In the genomic region with DNA sequence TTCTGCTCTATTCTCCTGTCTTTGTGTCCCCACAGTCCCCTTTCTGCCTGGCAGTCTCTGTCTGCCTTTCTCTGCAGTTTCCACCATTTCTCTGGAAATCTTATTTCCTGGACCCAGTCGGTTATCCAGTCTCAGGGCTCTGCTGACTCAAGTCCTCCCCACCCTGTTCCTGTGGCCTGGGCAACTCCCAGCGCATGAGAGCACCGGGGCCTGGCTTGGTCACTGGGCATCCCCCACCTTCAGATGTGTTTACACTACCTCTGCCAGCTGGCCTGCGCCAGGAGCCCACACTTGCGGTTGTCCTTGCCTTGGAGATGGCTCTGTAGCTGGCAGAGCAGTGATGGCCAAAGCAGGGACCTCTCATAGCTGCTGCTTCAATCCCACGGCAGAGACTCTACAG, we compare ENCODE assay signal across 15 cellular contexts. TPM values are rescaled to one million over a fixed set of nuclear protein-coding genes. Genes with fewer than 3 reads are reported as not detected.
DNase-seq lines count a peak whose midpoint lies in the region; ATAC-seq, FAIRE-seq and TF ChIP-seq lines count a peak whose summit lies in the region.
"Had no signal": no experiment of that assay in that cellular context is flagged by ENCODE, and none has a peak within 500 bp of the region (broad histone marks: within the 10 kb centered on the region; RNA-seq: fewer than 3 reads in every experiment).

No MANE protein-coding gene starts in this region.

- H3K9me2 ChIP-seq in OCI-LY7 (ENCODE audit: insufficient read depth, low read length) = no peaks in the 10 kb centered on the region

- no peaks in the 10 kb centered on the region for H3K36me3 ChIP-seq in astrocyte (ENCODE audit: insufficient read depth, low read length)
- no peaks in the 10 kb centered on the region for H3K36me3 ChIP-seq in OCI-LY7 (ENCODE audit: insufficient read depth, low read length)

- H3K27me3 Mint-ChIP-seq in activated CD4-positive, alpha-beta T cell treated with anti-CD3 and anti-CD28 coated beads for 36 hours = peaks cover 6% of the 10 kb centered on the region
- H3K27me3 Mint-ChIP-seq in astrocyte (ENCODE audit: low read depth, unreplicated experiment) = peaks cover 20% of the 10 kb centered on the region
- H3K27me3 Mint-ChIP-seq in stimulated activated naive B cell treated with anti-CD40 and anti-IgM and Interleukin-4, amounts not matched to agents 10 μg/mL and 1 μg/mL and 100 μg/mL, for 72 hours = peaks cover 41 to 60% of the 10 kb centered on the region in 2 donors
- H3K27me3 Mint-ChIP-seq in immature natural killer cell (ENCODE audit: low read depth in 3 of 3) = peaks cover 2 to 19% (median 7%) of the 10 kb centered on the region in 3 donors

- no peak overlapping the region for H3K4me3 Mint-ChIP-seq in activated CD4-positive, alpha-beta T cell treated with anti-CD3 and anti-CD28 coated beads for 36 hours
- H3K4me3 Mint-ChIP-seq in astrocyte (ENCODE audit: unreplicated experiment) = no peak overlapping the region
- no peak overlapping the region for H3K4me3 Mint-ChIP-seq in stimulated activated naive B cell treated with anti-CD40 and anti-IgM and Interleukin-4, amounts not matched to agents 10 μg/mL and 1 μg/mL and 100 μg/mL, for 72 hours
- no peak overlapping the region for H3K4me3 Mint-ChIP-seq in immature natural killer cell
- H3K4me3 Mint-ChIP-seq: activated CD8-positive, alpha-beta memory T cell treated with anti-CD3 and anti-CD28 coated beads, Interleukin-2, amount 10 ng/mL, durations not matched to agents 7 days and 5 days; T-helper 1 cell treated with Interleukin-12 subunit alpha and Interleukin-12 subunit beta and Interleukin-4 antibody, amounts not matched to agents 30 μg/mL and 1 μg/mL, for 36 hours had no signal

- ATAC-seq in activated CD4-positive, alpha-beta T cell treated with anti-CD3 and anti-CD28 coated beads for 36 hours = no peak
- peak; percentile 41 to 69 for ATAC-seq in stimulated activated naive B cell treated with anti-CD40 and anti-IgM and Interleukin-4, amounts not matched to agents 10 μg/mL and 1 μg/mL and 100 μg/mL, for 72 hours (replicated peaks)
- no peak for ATAC-seq in GM21717 (IDR thresholded peaks at IDR 0.05; ENCODE audit: unreplicated experiment)
- ATAC-seq: activated CD8-positive, alpha-beta memory T cell treated with anti-CD3 and anti-CD28 coated beads, Interleukin-2, amount 10 ng/mL, durations not matched to agents 7 days and 5 days had no signal

- CTCF ChIA-PET in activated CD4-positive, alpha-beta T cell treated with anti-CD3 and anti-CD28 coated beads for 36 hours (lab: Charles Lee) = interaction anchor here (0.6 to 4.1 kb wide), 4 partner anchors 9 to 189 kb away, joined by 3 to 44 read pairs (median 4); no protein-coding TSS in a partner anchor
- CTCF ChIA-PET in OCI-LY7 (lab: Charles Lee; ENCODE audit: unreplicated experiment) = no interaction called here

- POLR2A ChIA-PET in activated CD4-positive, alpha-beta T cell treated with anti-CD3 and anti-CD28 coated beads for 36 hours (lab: Charles Lee) = no interaction called here
- POLR2A ChIA-PET in OCI-LY7 (lab: Charles Lee) = no interaction called here

- peak overlapping the region; percentile 39 for H2AFZ ChIP-seq in astrocyte (ENCODE audit: low read depth, low read length)
- no peak overlapping the region for H2AFZ ChIP-seq in OCI-LY7 (ENCODE audit: low read length)

- H3K27me3 ChIP-seq in astrocyte (ENCODE audit: insufficient read depth, low read length) = peaks cover 12% of the 10 kb centered on the region

- H3K4me2 ChIP-seq in astrocyte (ENCODE audit: low read length) (no peak overlapping the region), OCI-LY7 (ENCODE audit: low read length) (no peak overlapping the region)

- H3K27ac Mint-ChIP-seq in activated CD4-positive, alpha-beta T cell treated with anti-CD3 and anti-CD28 coated beads for 36 hours = no peak overlapping the region
- H3K27ac Mint-ChIP-seq in astrocyte (ENCODE audit: unreplicated experiment) (no peak overlapping the region), immature natural killer cell (no peak overlapping the region)
- peak overlapping the region; percentile 1 for H3K27ac Mint-ChIP-seq in stimulated activated naive B cell treated with anti-CD40 and anti-IgM and Interleukin-4, amounts not matched to agents 10 μg/mL and 1 μg/mL and 100 μg/mL, for 72 hours
- H3K27ac Mint-ChIP-seq: activated CD8-positive, alpha-beta memory T cell treated with anti-CD3 and anti-CD28 coated beads, Interleukin-2, amount 10 ng/mL, durations not matched to agents 7 days and 5 days; T-helper 1 cell treated with Interleukin-12 subunit alpha and Interleukin-12 subunit beta and Interleukin-4 antibody, amounts not matched to agents 30 μg/mL and 1 μg/mL, for 36 hours had no signal

- H3K4me1 Mint-ChIP-seq in activated CD4-positive, alpha-beta T cell treated with anti-CD3 and anti-CD28 coated beads for 36 hours = peaks cover 5% of the 10 kb centered on the region
- peaks cover 30% of the 10 kb centered on the region for H3K4me1 Mint-ChIP-seq in astrocyte (ENCODE audit: low read depth, unreplicated experiment)
- H3K4me1 Mint-ChIP-seq in stimulated activated naive B cell treated with anti-CD40 and anti-IgM and Interleukin-4, amounts not matched to agents 10 μg/mL and 1 μg/mL and 100 μg/mL, for 72 hours = peaks cover 19 to 20% of the 10 kb centered on the region in 2 donors
- H3K4me1 Mint-ChIP-seq in immature natural killer cell = peaks cover 8 to 10% of the 10 kb centered on the region in 2 donors

- intact Hi-C loops in activated CD4-positive, alpha-beta T cell treated with anti-CD3 and anti-CD28 coated beads for 36 hours (cut with DNase I, micrococcal nuclease) = no loop called here
- intact Hi-C loops in OCI-LY7 (cut with micrococcal nuclease; ENCODE audit: unreplicated experiment) = no loop called here

- H4K20me1 ChIP-seq in astrocyte (ENCODE audit: insufficient read depth, low read length) = no peaks in the 10 kb centered on the region
- H4K20me1 ChIP-seq in OCI-LY7 (ENCODE audit: insufficient read depth, low read length) = no peaks in the 10 kb centered on the region

- TF ChIP-seq CTCF in astrocyte (IDR thresholded peaks at IDR 0.05; ENCODE audit: insufficient read depth, low read depth, low read length) (no peak), OCI-LY7 (conservative IDR thresholded peaks at IDR 0.05; ENCODE audit: low read length) (no peak)

- no peak for FAIRE-seq in astrocyte (lab: Jason Lieb, UNC)
- FAIRE-seq: HTR-8/SVneo had no signal

- no peaks in the 10 kb centered on the region for H3K36me3 Mint-ChIP-seq in activated CD4-positive, alpha-beta T cell treated with anti-CD3 and anti-CD28 coated beads for 36 hours (ENCODE audit: low read depth)
- H3K36me3 Mint-ChIP-seq in astrocyte (ENCODE audit: low read depth, unreplicated experiment) = no peaks in the 10 kb centered on the region
- H3K36me3 Mint-ChIP-seq in stimulated activated naive B cell treated with anti-CD40 and anti-IgM and Interleukin-4, amounts not matched to agents 10 μg/mL and 1 μg/mL and 100 μg/mL, for 72 hours = no peaks in the 10 kb centered on the region
- H3K36me3 Mint-ChIP-seq in immature natural killer cell = no peaks in the 10 kb centered on the region
- H3K36me3 Mint-ChIP-seq: activated CD8-positive, alpha-beta memory T cell treated with anti-CD3 and anti-CD28 coated beads, Interleukin-2, amount 10 ng/mL, durations not matched to agents 7 days and 5 days had no signal

- H3K9ac ChIP-seq in astrocyte (ENCODE audit: low read length) = no peak overlapping the region

- no peak overlapping the region for H3K4me3 ChIP-seq in astrocyte (ENCODE audit: insufficient read depth, low read depth, low read length)
- no peak overlapping the region for H3K4me3 ChIP-seq in OCI-LY7 (ENCODE audit: low read depth, low read length, poor library complexity, severe bottlenecking)

- H3K4me1 ChIP-seq in astrocyte (ENCODE audit: insufficient read depth, low read length) (peaks cover 7% of the 10 kb centered on the region), OCI-LY7 (ENCODE audit: insufficient read depth, low read length, poor library complexity, severe bottlenecking) (peaks cover 7% of the 10 kb centered on the region)

- no peaks in the 10 kb centered on the region for H3K9me3 Mint-ChIP-seq in activated CD4-positive, alpha-beta T cell treated with anti-CD3 and anti-CD28 coated beads for 36 hours (ENCODE audit: low read depth)
- H3K9me3 Mint-ChIP-seq in astrocyte (ENCODE audit: unreplicated experiment) (no peaks in the 10 kb centered on the region), immature natural killer cell (no peaks in the 10 kb centered on the region)
- H3K9me3 Mint-ChIP-seq in stimulated activated naive B cell treated with anti-CD40 and anti-IgM and Interleukin-4, amounts not matched to agents 10 μg/mL and 1 μg/mL and 100 μg/mL, for 72 hours = no peaks in the 10 kb centered on the region
- H3K9me3 Mint-ChIP-seq: T-helper 1 cell treated with Interleukin-12 subunit alpha and Interleukin-12 subunit beta and Interleukin-4 antibody, amounts not matched to agents 30 μg/mL and 1 μg/mL, for 36 hours had no signal

- DNase-seq in activated CD4-positive, alpha-beta T cell treated with anti-CD3 and anti-CD28 coated beads for 36 hours = peak; percentile 37
- DNase-seq in activated CD4-positive, alpha-beta T cell treated with anti-CD3 and anti-CD28 coated beads, Interleukin-2, amount 50 U/mL, for 1 hour = no peak
- DNase-seq in astrocyte (ENCODE audit: low read depth) = peak; percentile 34
- peak; percentile 84 for DNase-seq in kidney tubule cell (ENCODE audit: low spot score)
- DNase-seq in stimulated activated naive B cell treated with anti-CD40 and anti-IgM and Interleukin-4, amounts not matched to agents 10 μg/mL and 1 μg/mL and 100 μg/mL, for 72 hours = no peak
- no peak for DNase-seq in immature natural killer cell
- DNase-seq in OCI-LY7 (ENCODE audit: low spot score) = no peak
- DNase-seq: activated CD8-positive, alpha-beta memory T cell treated with anti-CD3 and anti-CD28 coated beads, Interleukin-2, amount 10 ng/mL, durations not matched to agents 7 days and 5 days; aorta; DMS53; nucleus accumbens had no signal

- no TSS peak for BruUV-seq in OCI-LY7 (replicated peaks; lab: Mats Ljungman, UMichigan)

- no peaks in the 10 kb centered on the region for H3K9me3 ChIP-seq in astrocyte (ENCODE audit: insufficient read depth, low read depth, low read length)
- H3K9me3 ChIP-seq in OCI-LY7 (ENCODE audit: low read length) = no peaks in the 10 kb centered on the region

- no peak overlapping the region for H3K27ac ChIP-seq in astrocyte (ENCODE audit: low read depth, low read length)
- H3K27ac ChIP-seq in OCI-LY7 (ENCODE audit: low read depth, low read length, poor library complexity, severe bottlenecking) = no peak overlapping the region

- H3K79me2 ChIP-seq in astrocyte (ENCODE audit: insufficient read depth, low read length) = no peaks in the 10 kb centered on the region
- H3K79me2 ChIP-seq in OCI-LY7 (ENCODE audit: insufficient read depth, low read depth, low read length) = no peaks in the 10 kb centered on the region

RNA-seq across cellular contexts. Expression of a gene that starts 17.2 kb away (rescaled TPM):
- not detected for total RNA-seq in activated CD4-positive, alpha-beta T cell treated with anti-CD3 and anti-CD28 coated beads for 36 hours
- total RNA-seq in astrocyte = not detected in 2 replicates
- not detected for polyA plus RNA-seq in immature natural killer cell
- total RNA-seq in OCI-LY7 (2014; rRNA removed; shearing (Covaris generic)) = not detected in 2 replicates
- total RNA-seq in OCI-LY7 (2022) = not detected in 2 replicates
- total RNA-seq: A673; activated CD8-positive, alpha-beta memory T cell treated with anti-CD3 and anti-CD28 coated beads, Interleukin-2, amount 10 ng/mL, durations not matched to agents 7 days and 5 days; aorta had no signal
- polyA plus RNA-seq: aorta had no signal

RNA-seq across cellular contexts. Expression of a gene that starts 19.2 kb away (rescaled TPM):
- under 1 TPM; 0.09 to 0.18 TPM for total RNA-seq in activated CD4-positive, alpha-beta T cell treated with anti-CD3 and anti-CD28 coated beads for 36 hours
- total RNA-seq in astrocyte (not detected in 2 replicates), OCI-LY7 (2022) (not detected in 2 replicates)
- not detected for polyA plus RNA-seq in immature natural killer cell
- not detected in 2 replicates for total RNA-seq in OCI-LY7 (2014; rRNA removed; shearing (Covaris generic))
- total RNA-seq: activated CD8-positive, alpha-beta memory T cell treated with anti-CD3 and anti-CD28 coated beads, Interleukin-2, amount 10 ng/mL, durations not matched to agents 7 days and 5 days had no signal

Comparison
In these comparisons a context has a peak if more than half of its experiments do, and no peak if none do; other contexts are left out.
1. DNase-seq: peak in activated CD4-positive, alpha-beta T cell treated with anti-CD3 and anti-CD28 coated beads for 36 hours (single experiment), astrocyte (single experiment) and kidney tubule cell (single experiment); none in activated CD4-positive, alpha-beta T cell treated with anti-CD3 and anti-CD28 coated beads, Interleukin-2, amount 50 U/mL, for 1 hour (single experiment), stimulated activated naive B cell treated with anti-CD40 and anti-IgM and Interleukin-4, amounts not matched to agents 10 μg/mL and 1 μg/mL and 100 μg/mL, for 72 hours (single experiment), immature natural killer cell (0 of 3) and OCI-LY7 (single experiment).
2. ATAC-seq: peak in stimulated activated naive B cell treated with anti-CD40 and anti-IgM and Interleukin-4, amounts not matched to agents 10 μg/mL and 1 μg/mL and 100 μg/mL, for 72 hours (2 of 2); none in activated CD4-positive, alpha-beta T cell treated with anti-CD3 and anti-CD28 coated beads for 36 hours (single experiment) and GM21717 (single experiment).